8 cellular contexts compared by ENCODE assay signal in the genomic region with DNA sequence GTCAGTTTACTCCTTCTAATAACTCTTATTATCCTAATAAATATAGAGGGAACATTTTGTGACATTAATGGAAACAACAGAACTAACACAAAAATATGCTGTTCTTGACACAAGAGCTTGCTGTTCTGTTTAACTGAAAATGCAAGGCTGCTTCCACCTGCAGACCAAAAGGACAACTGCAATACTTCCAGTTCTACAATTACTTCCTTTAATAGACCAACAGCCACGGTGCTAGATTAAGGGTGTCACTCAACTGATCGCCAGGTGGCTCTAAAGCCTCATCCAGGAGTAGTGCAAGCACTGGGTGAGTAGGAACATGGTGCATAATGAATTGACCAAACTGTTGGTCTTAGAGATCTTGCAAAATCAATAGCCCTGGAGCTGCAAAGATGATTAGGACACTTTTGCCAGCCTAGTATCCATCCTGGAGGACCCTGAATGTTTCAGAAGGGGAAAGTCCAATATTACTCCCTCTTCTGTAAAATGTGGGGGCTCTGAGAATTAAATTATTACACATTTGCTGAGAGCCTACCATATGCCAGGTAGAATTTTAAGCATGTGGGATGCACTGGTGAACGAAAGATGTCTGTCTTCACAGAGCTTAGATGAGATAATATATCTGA. TPM values are rescaled to one million over a fixed set of nuclear protein-coding genes. Genes with fewer than 3 reads are reported as not detected.
DNase-seq lines count a peak whose midpoint lies in the region; ATAC-seq and TF ChIP-seq lines count a peak whose summit lies in the region.

No MANE protein-coding gene starts in this region.

- H3K9me3 Mint-ChIP-seq in activated naive CD8-positive, alpha-beta T cell treated with anti-CD3 and anti-CD28 coated beads for 36 hours = no peaks in the 10 kb centered on the region

- in situ Hi-C loops in GM13977 (cut with MboI; ENCODE audit: low pct_unique_long_range_greater_than_20kb, low sequenced_read_pairs, unreplicated experiment) = no loop called here

- H3K36me3 ChIP-seq in kidney epithelial cell (ENCODE audit: control insufficient read depth, insufficient read depth, low read length) = no peaks in the 10 kb centered on the region

- peak; percentile 91 for ATAC-seq in HG02870 (IDR thresholded peaks at IDR 0.05; ENCODE audit: unreplicated experiment)

- TF ChIP-seq CTCF in GM13977 (IDR thresholded peaks at IDR 0.05; ENCODE audit: extremely low read depth, insufficient read depth, missing control alignments) (peak; percentile 48), kidney epithelial cell (IDR thresholded peaks at IDR 0.05; ENCODE audit: insufficient read depth, low read length, poor library complexity, severe bottlenecking) (peak; percentile 80)

- H3K36me3 Mint-ChIP-seq in activated naive CD8-positive, alpha-beta T cell treated with anti-CD3 and anti-CD28 coated beads for 36 hours = no peaks in the 10 kb centered on the region

- DNase-seq in AG08396 (ENCODE audit: low spot score) (peak; percentile 24), GM13977 (ENCODE audit: low spot score) (peak; percentile 48), NCI-H146 (lab: John Stamatoyannopoulos, UW) (peak; percentile 94), kidney epithelial cell (ENCODE audit: low read depth) (peak; percentile 76), NCI-H1048 (lab: John Stamatoyannopoulos, UW) (no peak), NCI-H345 treated with DMSO at 0.1 percent for 48 hours (lab: John Stamatoyannopoulos, UW; ENCODE audit: unreplicated experiment) (no peak)
- DNase-seq in activated naive CD8-positive, alpha-beta T cell treated with anti-CD3 and anti-CD28 coated beads for 36 hours = peak; percentile 8

- H3K4me3 Mint-ChIP-seq in activated naive CD8-positive, alpha-beta T cell treated with anti-CD3 and anti-CD28 coated beads for 36 hours = no peak overlapping the region

- H3K4me3 ChIP-seq in kidney epithelial cell (ENCODE audit: low read depth, low read length) = no peak overlapping the region

- H3K4me1 Mint-ChIP-seq in activated naive CD8-positive, alpha-beta T cell treated with anti-CD3 and anti-CD28 coated beads for 36 hours = no peaks in the 10 kb centered on the region

- H3K27me3 ChIP-seq in kidney epithelial cell (ENCODE audit: control insufficient read depth, insufficient read depth, low read length) = no peaks in the 10 kb centered on the region

- H3K27me3 Mint-ChIP-seq in activated naive CD8-positive, alpha-beta T cell treated with anti-CD3 and anti-CD28 coated beads for 36 hours = peaks cover 5% of the 10 kb centered on the region

- no peak overlapping the region for H3K27ac Mint-ChIP-seq in activated naive CD8-positive, alpha-beta T cell treated with anti-CD3 and anti-CD28 coated beads for 36 hours

RNA-seq across cellular contexts. Expression of gene CLDN16, which starts 3.6 kb away (rescaled TPM):
- total RNA-seq in activated naive CD8-positive, alpha-beta T cell treated with anti-CD3 and anti-CD28 coated beads for 36 hours = not detected
- total RNA-seq in kidney epithelial cell = 10.9 and 12.0 TPM in 2 replicates

Comparison
In these comparisons a context has a peak if more than half of its experiments do, and no peak if none do; other contexts are left out.
1. DNase-seq: peak in AG08396 (single experiment), GM13977 (single experiment), NCI-H146 (single experiment), activated naive CD8-positive, alpha-beta T cell treated with anti-CD3 and anti-CD28 coated beads for 36 hours (single experiment) and kidney epithelial cell (single experiment); none in NCI-H1048 (single experiment) and NCI-H345 treated with DMSO at 0.1 percent for 48 hours (single experiment).
2. RNA of gene CLDN16, which starts 3.6 kb away (total RNA-seq): 10.9 to 12.0 TPM in kidney epithelial cell; not detected in activated naive CD8-positive, alpha-beta T cell treated with anti-CD3 and anti-CD28 coated beads for 36 hours; every median in the first group is over 10 times any median in the second.